ENCODE assay signal across 36 cellular contexts in genomic region chr19:32919365-32919764, GRCh38. TPM values are rescaled to one million over a fixed set of nuclear protein-coding genes. Genes with fewer than 3 reads are reported as not detected.
"Had no signal": no experiment of that assay in that cellular context is flagged by ENCODE, and none has a peak within 500 bp of the region (broad histone marks: within the 10 kb centered on the region; RNA-seq: fewer than 3 reads in every experiment).

No MANE protein-coding gene starts in this region.

- H3K27ac Mint-ChIP-seq: activated CD4-positive, alpha-beta T cell treated with anti-CD3 and anti-CD28 coated beads, Interleukin-2, amount 10 ng/mL, durations not matched to agents 24 days and 14 days; activated naive CD4-positive, alpha-beta T cell treated with anti-CD3 and anti-CD28 coated beads, Interleukin-2, amount 10 ng/mL, durations not matched to agents 7 days and 5 days; activated naive CD8-positive, alpha-beta T cell; activated naive CD8-positive, alpha-beta T cell treated with anti-CD3 and anti-CD28 coated beads, Interleukin-2, amount 50 U/mL, for 24 hours; T-cell had no signal

- H3K4me3 ChIP-seq: MG63, PC-9 had no signal

- H3K4me2 ChIP-seq: PC-9 had no signal

- H2AFZ ChIP-seq: PC-9 had no signal

- H3K27me3 Mint-ChIP-seq: activated CD4-positive, alpha-beta T cell treated with anti-CD3 and anti-CD28 coated beads, Interleukin-2, amount 10 ng/mL, durations not matched to agents 24 days and 14 days; activated naive CD4-positive, alpha-beta T cell treated with anti-CD3 and anti-CD28 coated beads, Interleukin-2, amount 10 ng/mL, durations not matched to agents 7 days and 5 days; activated naive CD8-positive, alpha-beta T cell; activated naive CD8-positive, alpha-beta T cell treated with anti-CD3 and anti-CD28 coated beads, Interleukin-2, amount 50 U/mL, for 24 hours; brain; T-cell had no signal

- H3K9me3 ChIP-seq: MG63 had no signal

- H3K27ac ChIP-seq: PC-9, RWPE1, VCaP had no signal

- DNase-seq: activated CD4-positive, alpha-beta T cell treated with anti-CD3 and anti-CD28 coated beads, Interleukin-2, amount 10 ng/mL, durations not matched to agents 24 days and 14 days; activated CD4-positive, alpha-beta T cell treated with anti-CD3 and anti-CD28 coated beads, Interleukin-2, amount 50 U/mL, for 48 hours; activated CD4-positive, CD25-positive, alpha-beta regulatory T cell; activated CD8-positive, alpha-beta memory T cell treated with anti-CD3 and anti-CD28 coated beads, Interleukin-2, amount 50 U/mL, for 48 hours; activated CD8-positive, alpha-beta T cell treated with anti-CD3 and anti-CD28 coated beads, Interleukin-2, amount 10 ng/mL, durations not matched to agents 7 days and 5 days; activated effector memory CD4-positive, alpha-beta T cell treated with Interleukin-2 at 50 U/mL for 16 hours; activated naive CD4-positive, alpha-beta T cell treated with anti-CD3 and anti-CD28 coated beads, Interleukin-2, amount 10 ng/mL, durations not matched to agents 7 days and 5 days; activated naive CD8-positive, alpha-beta T cell treated with anti-CD3 and anti-CD28 coated beads, Interleukin-2, amount 50 U/mL, for 24 hours; activated T-cell treated with anti-CD3 and anti-CD28 coated beads, Interleukin-2, amount 50 U/mL, for 48 hours; anterior cingulate cortex; caudate nucleus; cerebellar nuclear complex; Kasumi-1; MG63; NCI-H1048; NCI-H1105 treated with DMSO at 0.1 percent for 48 hours; NCI-H1436 treated with DMSO at 0.1 percent for 48 hours; NCI-H187; NCI-H2029 treated with DMSO at 0.1 percent for 48 hours; NCI-H2107; NCI-H2171; NCI-H510A; NCI-H526; NCI-H748 treated with DMSO at 0.1 percent for 48 hours; NK-92 treated with Interleukin-12 subunit alpha and Interleukin-12 subunit beta, amount 100 ng/mL, for 24 hours; PC-9; SIG-M5; T-cell; T-helper 2 cell; T-helper 9 cell had no signal

- H3K4me1 Mint-ChIP-seq: brain, T-cell had no signal

- H3K27me3 ChIP-seq: MG63 had no signal

- ATAC-seq: activated CD8-positive, alpha-beta T cell treated with anti-CD3 and anti-CD28 coated beads, Interleukin-2, amount 10 ng/mL, durations not matched to agents 7 days and 5 days; activated naive CD8-positive, alpha-beta T cell treated with anti-CD3 and anti-CD28 coated beads, Interleukin-2, amount 50 U/mL, for 24 hours; Right ventricle myocardium inferior; SK-N-SH treated with all-trans-retinoic acid at 6 μM for 48 hours; T-cell had no signal

- H3K9me3 Mint-ChIP-seq: activated CD4-positive, alpha-beta T cell treated with anti-CD3 and anti-CD28 coated beads, Interleukin-2, amount 10 ng/mL, durations not matched to agents 24 days and 14 days; activated naive CD4-positive, alpha-beta T cell treated with anti-CD3 and anti-CD28 coated beads, Interleukin-2, amount 10 ng/mL, durations not matched to agents 7 days and 5 days; activated naive CD8-positive, alpha-beta T cell treated with anti-CD3 and anti-CD28 coated beads, Interleukin-2, amount 50 U/mL, for 24 hours; brain; T-cell had no signal

- H3K4me3 Mint-ChIP-seq: activated CD4-positive, alpha-beta T cell treated with anti-CD3 and anti-CD28 coated beads, Interleukin-2, amount 10 ng/mL, durations not matched to agents 24 days and 14 days; activated CD8-positive, alpha-beta T cell treated with anti-CD3 and anti-CD28 coated beads, Interleukin-2, amount 10 ng/mL, durations not matched to agents 7 days and 5 days; activated naive CD4-positive, alpha-beta T cell treated with anti-CD3 and anti-CD28 coated beads, Interleukin-2, amount 10 ng/mL, durations not matched to agents 7 days and 5 days; activated naive CD8-positive, alpha-beta T cell; activated naive CD8-positive, alpha-beta T cell treated with anti-CD3 and anti-CD28 coated beads, Interleukin-2, amount 50 U/mL, for 24 hours; brain; T-cell had no signal

RNA-seq across cellular contexts. Expression of gene SLC7A9, which starts 49.8 kb away (rescaled TPM):
- total RNA-seq: activated CD4-positive, alpha-beta T cell treated with anti-CD3 and anti-CD28 coated beads, Interleukin-2, amount 10 ng/mL, durations not matched to agents 24 days and 14 days had no signal
